Comparison of ENCODE assay signal across 22 cellular contexts in the genomic region with DNA sequence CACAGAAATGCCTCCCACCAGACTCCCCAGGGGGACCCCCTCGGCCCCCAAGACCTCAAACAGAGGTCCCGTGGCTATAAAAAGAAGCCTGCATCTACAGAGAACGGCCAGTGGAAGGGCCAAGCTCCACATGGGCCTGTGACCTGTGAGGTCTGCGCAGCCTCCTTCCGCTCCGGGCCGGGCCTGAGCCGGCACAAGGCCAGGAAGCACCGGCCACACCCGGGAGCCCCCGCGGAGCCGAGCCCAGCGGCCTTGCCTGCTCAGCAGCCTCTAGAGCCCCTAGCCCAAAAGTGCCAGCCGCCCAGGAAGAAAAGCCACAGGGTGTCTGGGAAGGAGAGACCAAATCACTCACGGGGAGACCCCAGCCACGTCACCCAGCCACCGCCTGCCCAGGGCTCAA. TPM values are rescaled to one million over a fixed set of nuclear protein-coding genes. Genes with fewer than 3 reads are reported as not detected.
"Had no signal": no experiment of that assay in that cellular context is flagged by ENCODE, and none has a peak within 500 bp of the region (broad histone marks: within the 10 kb centered on the region; RNA-seq: fewer than 3 reads in every experiment).

No MANE protein-coding gene starts in this region.

- H3K27ac ChIP-seq: KMS-11, RWPE1 had no signal

- H3K9me3 ChIP-seq: SK-N-SH had no signal

- DNase-seq: Kasumi-1, MM.1S, NCI-H1092 treated with DMSO at 0.1 percent for 48 hours, NCI-H1436, NCI-H187, NCI-H2029, NCI-H2081 treated with DMSO at 0.1 percent for 48 hours, NCI-H2171, NCI-H226, NCI-H446, NCI-H510A, NCI-H524 treated with DMSO at 0.1 percent for 48 hours, NCI-H69, NCI-H774, PC-3, SHP77, SK-N-SH, SW 1271 had no signal

- ATAC-seq: Panc1, PC-3 had no signal

- H3K9ac ChIP-seq: KMS-11, SK-N-SH had no signal

- H3K4me2 ChIP-seq: KMS-11, SK-N-SH had no signal

RNA-seq across cellular contexts. Expression of gene ZNF469, which starts 52.0 kb away (rescaled TPM):
- total RNA-seq: SK-MEL-5 had no signal
